Comparison of ENCODE assay signal across 8 cellular contexts in the genomic region with DNA sequence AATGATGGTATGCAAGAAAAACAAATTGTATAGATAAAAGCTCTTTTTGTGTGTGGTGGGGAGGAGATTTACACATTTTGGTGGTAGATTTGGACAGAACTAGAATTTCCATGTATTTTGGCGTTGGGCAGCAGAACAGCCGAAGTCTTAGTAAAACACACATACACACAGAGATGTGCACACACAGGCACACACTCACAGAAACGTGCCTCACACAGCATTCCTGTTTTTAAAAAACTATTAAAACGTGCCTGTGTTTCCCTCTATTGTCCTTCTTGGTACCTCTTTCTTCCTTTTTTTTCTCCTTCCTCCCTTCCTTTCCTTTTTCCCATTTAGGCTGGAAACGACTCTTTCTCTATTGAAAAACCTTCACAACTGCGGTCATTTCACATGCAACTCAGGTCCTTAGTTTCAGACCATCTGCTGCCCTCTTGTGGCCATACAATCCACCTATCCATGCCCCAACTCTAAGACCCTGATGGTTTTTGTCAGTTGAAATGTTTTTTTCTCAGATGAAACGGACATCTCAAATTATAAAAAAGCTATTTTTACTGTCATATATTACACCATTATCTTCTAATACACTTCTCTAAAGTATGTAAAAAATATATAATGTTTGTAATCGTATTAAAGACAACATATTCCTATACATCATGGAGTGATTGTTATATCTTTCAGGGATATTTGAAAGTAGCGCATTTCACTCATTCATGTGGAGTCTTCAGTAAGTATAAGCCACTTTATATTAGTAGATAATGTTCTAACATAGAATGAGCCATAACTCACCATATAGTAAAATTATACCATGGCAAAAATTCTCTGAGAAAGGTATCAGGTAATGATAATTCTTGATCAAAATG.
DNase-seq lines count a peak whose midpoint lies in the region; ATAC-seq, FAIRE-seq and TF ChIP-seq lines count a peak whose summit lies in the region.

No MANE protein-coding gene starts in this region.

- no peaks in the 10 kb centered on the region for H3K27me3 ChIP-seq in DOHH2 (ENCODE audit: control insufficient read depth, low read length)
- no peaks in the 10 kb centered on the region for H3K27me3 ChIP-seq in GM12878 (replicated peaks in 1 of 2; ENCODE audit: control insufficient read depth in 2 of 2, insufficient read depth in 2 of 2, low read length in 1 of 2)

- no peak for FAIRE-seq in GM12878 (lab: Jason Lieb, UNC)

- H3K9me3 ChIP-seq in DOHH2 (ENCODE audit: control insufficient read depth, insufficient read depth, low read length): no peaks in the 10 kb centered on the region
- H3K9me3 ChIP-seq in GM12878 (replicated peaks; ENCODE audit: control insufficient read depth, insufficient read depth, low read length): no peaks in the 10 kb centered on the region

- no peak for TF ChIP-seq EP300 in GM12878 (IDR thresholded peaks at IDR 0.05; ENCODE audit: borderline replicate concordance in 1 of 2, control insufficient read depth in 1 of 2, low read depth in 2 of 2, low read length in 2 of 2)

- H3K9me2 ChIP-seq in DOHH2 (replicated peaks; ENCODE audit: control insufficient read depth, low read length): no peaks in the 10 kb centered on the region

- TF ChIP-seq POLR2A in GM12878 (IDR thresholded peaks at IDR 0.05; ENCODE audit: low read depth, low read length): no peak

- ATAC-seq in HG02852 (IDR thresholded peaks at IDR 0.05; ENCODE audit: unreplicated experiment) (peak; percentile 70), GM12878 (0 out of 3 replicates have a peak, but pooled peaks have one; percentile 42), GM18873 (IDR thresholded peaks at IDR 0.05; ENCODE audit: low FRiP score, unreplicated experiment) (no peak)

- RAD21 ChIA-PET in GM12878 (lab: Charles Lee; ENCODE audit: unreplicated experiment): no interaction called here

- H3F3A ChIP-seq in DOHH2 (ENCODE audit: control insufficient read depth, insufficient read depth): no peaks in the 10 kb centered on the region

- POLR2A ChIA-PET in GM12878 (lab: Charles Lee): no interaction called here

- H3K36me3 ChIP-seq in DOHH2 (ENCODE audit: control insufficient read depth, low read length) (no peaks in the 10 kb centered on the region), GM12878 (ENCODE audit: control insufficient read depth in 2 of 2, insufficient read depth in 2 of 2, low read length in 1 of 2) (no peaks in the 10 kb centered on the region)

- no peaks in the 10 kb centered on the region for H4K20me1 ChIP-seq in DOHH2 (ENCODE audit: control insufficient read depth, insufficient read depth, low read depth, low read length)
- no peaks in the 10 kb centered on the region for H4K20me1 ChIP-seq in GM12878 (ENCODE audit: control insufficient read depth, insufficient read depth)

- 4% methylated on average over 9 of the region's 9 CpGs for WGBS in GM12878 (ENCODE audit: insufficient coverage, insufficient replicate concordance, low lambda C conversion rate, missing lambda C conversion rate)

- H3K4me3 ChIP-seq in DOHH2 (ENCODE audit: low read length) (no peak overlapping the region), GM12878 (no peak overlapping the region)

- H3K27ac ChIP-seq in DOHH2 (ENCODE audit: low read depth, low read length) (no peak overlapping the region), GM12878 (ENCODE audit: control insufficient read depth, insufficient read depth) (no peak overlapping the region)

- no peak overlapping the region for H3K9ac ChIP-seq in GM12878 (ENCODE audit: control insufficient read depth, insufficient read depth, low read length)

- SMC1A ChIA-PET in GM12878 (lab: Charles Lee; ENCODE audit: uncharacterized antibody, unreplicated experiment): interaction anchor here (0.6 kb wide), 1 partner anchor 407 kb away, joined by 3 read pairs; no protein-coding TSS in a partner anchor

- no TSS peak for BruUV-seq in GM12878 (replicated peaks; lab: Mats Ljungman, UMichigan)

- H2AFZ ChIP-seq in GM12878 (ENCODE audit: control insufficient read depth, low read depth, low read length): no peak overlapping the region

- in situ Hi-C loops in GM12878 (cut with MboI): no loop called here

- H3K4me2 ChIP-seq in DOHH2 (ENCODE audit: low read length): no peak overlapping the region
- H3K4me2 ChIP-seq in GM12878 (ENCODE audit: control insufficient read depth, insufficient read depth): no peak overlapping the region

- 0 out of 2 replicates have a peak, but pooled peaks have one; percentile 30 for TF ChIP-seq RAD21 in GM12878 (IDR thresholded peaks at IDR 0.05; ENCODE audit: insufficient read depth, low read depth, low read length)

- H3K79me2 ChIP-seq in DOHH2 (ENCODE audit: control insufficient read depth, low read length) (no peaks in the 10 kb centered on the region), GM12878 (ENCODE audit: control insufficient read depth, insufficient read depth, low read length) (no peaks in the 10 kb centered on the region)

- peak; percentile 9 for DNase-seq in NCI-H510A (lab: John Stamatoyannopoulos, UW)
- DNase-seq in GM12878 (ENCODE audit: low read depth, low spot score): no peak
- DNase-seq in inferior parietal cortex (ENCODE audit: extremely low spot score): peak; percentile 79
- DNase-seq in stromal cell of bone marrow (ENCODE audit: low read depth): peak; percentile 8
- DNase-seq in HuH-7 (ENCODE audit: low spot score): no peak

- H3K4me1 ChIP-seq in DOHH2 (ENCODE audit: control insufficient read depth, low read length): no peaks in the 10 kb centered on the region
- no peaks in the 10 kb centered on the region for H3K4me1 ChIP-seq in GM12878 (ENCODE audit: control insufficient read depth, insufficient read depth, low read length)

- TF ChIP-seq CTCF in DOHH2 (IDR thresholded peaks at IDR 0.05; ENCODE audit: low read depth, low read length, poor library complexity, severe bottlenecking) (peak; percentile 72), GM12878 (IDR thresholded peaks at IDR 0.05 in 2 of 3, conservative IDR thresholded peaks at IDR 0.05 in 1 of 3; ENCODE audit: control insufficient read depth in 2 of 3, extremely low read depth in 1 of 3, insufficient read depth in 1 of 3, low read depth in 3 of 3, low read length in 3 of 3) (peak; percentile 30 to 47 (median 44); a peak in 5 of 6 replicates)

- intact Hi-C loops in GM12878 (cut with micrococcal nuclease; ENCODE audit: unreplicated experiment): no loop called here

- CTCF ChIA-PET in GM12878 (lab: Yijun Ruan, JAX): no interaction called here

TF ChIP-seq in GM12878, 131 proteins besides CTCF, POLR2A, EP300 and RAD21 (continues in another document):
- TF ChIP-seq RFX5 (IDR thresholded peaks at IDR 0.05; ENCODE audit: low read depth, low read length): no peak
- TF ChIP-seq SMC3 (IDR thresholded peaks at IDR 0.05; ENCODE audit: borderline replicate concordance, low read length): no peak
- no peak for TF ChIP-seq POLR2AphosphoS5 (IDR thresholded peaks at IDR 0.05; ENCODE audit: low read length)
- TF ChIP-seq MTA3 (IDR thresholded peaks at IDR 0.05; ENCODE audit: borderline replicate concordance, low read length): no peak
- TF ChIP-seq E2F4 (IDR thresholded peaks at IDR 0.05; ENCODE audit: low read depth, low read length): no peak
- no peak for TF ChIP-seq STAT3 (IDR thresholded peaks at IDR 0.05; ENCODE audit: low read depth, low read length)
- TF ChIP-seq EED (IDR thresholded peaks at IDR 0.05; ENCODE audit: low read depth): no peak
- no peak for TF ChIP-seq EGR1 (IDR thresholded peaks at IDR 0.05; ENCODE audit: borderline replicate concordance in 1 of 2, low read depth in 2 of 2, low read length in 2 of 2)
- no peak for TF ChIP-seq SPI1 (IDR thresholded peaks at IDR 0.05; ENCODE audit: borderline replicate concordance, insufficient read depth, low read depth, low read length)
- TF ChIP-seq, protein P1, sequence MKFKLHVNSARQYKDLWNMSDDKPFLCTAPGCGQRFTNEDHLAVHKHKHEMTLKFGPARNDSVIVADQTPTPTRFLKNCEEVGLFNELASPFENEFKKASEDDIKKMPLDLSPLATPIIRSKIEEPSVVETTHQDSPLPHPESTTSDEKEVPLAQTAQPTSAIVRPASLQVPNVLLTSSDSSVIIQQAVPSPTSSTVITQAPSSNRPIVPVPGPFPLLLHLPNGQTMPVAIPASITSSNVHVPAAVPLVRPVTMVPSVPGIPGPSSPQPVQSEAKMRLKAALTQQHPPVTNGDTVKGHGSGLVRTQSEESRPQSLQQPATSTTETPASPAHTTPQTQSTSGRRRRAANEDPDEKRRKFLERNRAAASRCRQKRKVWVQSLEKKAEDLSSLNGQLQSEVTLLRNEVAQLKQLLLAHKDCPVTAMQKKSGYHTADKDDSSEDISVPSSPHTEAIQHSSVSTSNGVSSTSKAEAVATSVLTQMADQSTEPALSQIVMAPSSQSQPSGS (IDR thresholded peaks at IDR 0.05; ENCODE audit: low read length): no peak
- TF ChIP-seq ZNF622 (IDR thresholded peaks at IDR 0.05): no peak
- no peak for TF ChIP-seq ZBTB33 (IDR thresholded peaks at IDR 0.05)
- TF ChIP-seq KLF5 (IDR thresholded peaks at IDR 0.05; ENCODE audit: partially characterized antibody): no peak
- no peak for TF ChIP-seq YBX1 (IDR thresholded peaks at IDR 0.05)
- no peak for TF ChIP-seq ZBED1 (IDR thresholded peaks at IDR 0.05; ENCODE audit: borderline replicate concordance)
- TF ChIP-seq ASH2L (IDR thresholded peaks at IDR 0.05; ENCODE audit: borderline replicate concordance, low read depth): no peak

Comparison
In these comparisons a context has a peak if more than half of its experiments do, and no peak if none do; other contexts are left out.
1. DNase-seq: peak in NCI-H510A (single experiment), inferior parietal cortex (single experiment) and stromal cell of bone marrow (single experiment); none in GM12878 (single experiment) and HuH-7 (single experiment).